9 cellular contexts compared by ENCODE assay signal in genomic region chr16:89200124-89200849, GRCh38. TPM values are rescaled to one million over a fixed set of nuclear protein-coding genes. Genes with fewer than 3 reads are reported as not detected.
A peak's percentile ranks its signal among the peaks of the same experiment; 100 is the strongest.
DNase-seq lines count a peak whose midpoint lies in the region; ATAC-seq, FAIRE-seq and TF ChIP-seq lines count a peak whose summit lies in the region.
"Had no signal": no experiment of that assay in that cellular context is flagged by ENCODE, and none has a peak within 500 bp of the region (broad histone marks: within the 10 kb centered on the region; RNA-seq: fewer than 3 reads in every experiment).

TSS of gene SLC22A31 (minus strand) at chr16:89200537. CDS start at chr16:89200501, 36 bp downstream.

- peak within 1 kb of the TSS; percentile 38 for H3K4me3 Mint-ChIP-seq in activated CD4-positive, alpha-beta T cell treated with anti-CD3 and anti-CD28 coated beads, Interleukin-2, amount 10 ng/mL, durations not matched to agents 7 days and 5 days

- H3K79me2 ChIP-seq in hepatocyte: no peaks in the 10 kb centered on the region
- no peaks in the 10 kb centered on the region for H3K79me2 ChIP-seq in smooth muscle cell (ENCODE audit: low read depth)

- H2AFZ ChIP-seq in hepatocyte (no peak within 1 kb of the TSS), smooth muscle cell (ENCODE audit: low read depth) (no peak within 1 kb of the TSS)

- H3K9ac ChIP-seq in smooth muscle cell (ENCODE audit: low read depth): no peak within 1 kb of the TSS

- no peak within 1 kb of the TSS for H3K27ac ChIP-seq in Panc1 (ENCODE audit: low read length)
- no peak within 1 kb of the TSS for H3K27ac ChIP-seq in hepatocyte
- H3K27ac ChIP-seq in smooth muscle cell (ENCODE audit: low read depth): no peak within 1 kb of the TSS
- H3K27ac ChIP-seq in adrenal gland: no peak within 1 kb of the TSS
- no peak within 1 kb of the TSS for H3K27ac ChIP-seq in substantia nigra (ENCODE audit: low read depth, low read length, poor library complexity, severe bottlenecking)
- H3K27ac ChIP-seq: epithelial cell of prostate had no signal

- intact Hi-C loops in Panc1 (cut with micrococcal nuclease; ENCODE audit: unreplicated experiment) (no loop called here), adrenal gland (cut with DNase I) (no loop called here)

- no peak for ATAC-seq in Panc1

- H3K36me3 ChIP-seq in Panc1 (ENCODE audit: control insufficient read depth, insufficient read depth, low read length): no peaks in the 10 kb centered on the region; the same call in 1 of the 2 replicates
- H3K36me3 ChIP-seq in hepatocyte (replicated peaks; ENCODE audit: insufficient read depth, low read depth): no peaks in the 10 kb centered on the region
- no peaks in the 10 kb centered on the region for H3K36me3 ChIP-seq in smooth muscle cell (ENCODE audit: low read depth)
- no peaks in the 10 kb centered on the region for H3K36me3 ChIP-seq in adrenal gland (replicated peaks in 1 of 2)

- in situ Hi-C loops in Panc1 (cut with HindIII; ENCODE audit: low pct_unique_long_range_greater_than_20kb, low sequenced_read_pairs): no loop called here

- no peak for FAIRE-seq in H54 (lab: Jason Lieb, UNC)

- no peaks in the 10 kb centered on the region for H3F3A ChIP-seq in smooth muscle cell (ENCODE audit: low read depth)

- H3K9me2 ChIP-seq in hepatocyte (replicated peaks; ENCODE audit: insufficient read depth): no peaks in the 10 kb centered on the region

- H3K9me3 ChIP-seq in Panc1 (ENCODE audit: control insufficient read depth, insufficient read depth, low read depth, low read length) (no peaks in the 10 kb centered on the region), hepatocyte (ENCODE audit: low read depth) (no peaks in the 10 kb centered on the region), smooth muscle cell (replicated peaks; ENCODE audit: low read depth) (no peaks in the 10 kb centered on the region), adrenal gland (replicated peaks in 1 of 3) (no peaks in the 10 kb centered on the region)

- CTCF ChIA-PET in activated CD4-positive, alpha-beta T cell treated with anti-CD3 and anti-CD28 coated beads, Interleukin-2, amount 10 ng/mL, durations not matched to agents 7 days and 5 days (lab: Charles Lee): no interaction called here
- CTCF ChIA-PET in Panc1 (lab: Charles Lee): no interaction called here

- POLR2A ChIA-PET in activated CD4-positive, alpha-beta T cell treated with anti-CD3 and anti-CD28 coated beads, Interleukin-2, amount 10 ng/mL, durations not matched to agents 7 days and 5 days (lab: Charles Lee): no interaction called here
- POLR2A ChIA-PET in Panc1 (lab: Charles Lee): no interaction called here

- peaks cover 38% of the 10 kb centered on the region for H3K27me3 Mint-ChIP-seq in activated CD4-positive, alpha-beta T cell treated with anti-CD3 and anti-CD28 coated beads, Interleukin-2, amount 10 ng/mL, durations not matched to agents 7 days and 5 days

- TF ChIP-seq CTCF in Panc1 (IDR thresholded peaks at IDR 0.05) (no peak), hepatocyte (IDR thresholded peaks at IDR 0.05; ENCODE audit: poor library complexity) (no peak), smooth muscle cell (IDR thresholded peaks at IDR 0.05; ENCODE audit: borderline replicate concordance, insufficient read depth, poor library complexity, severe bottlenecking) (no peak), adrenal gland (IDR thresholded peaks at IDR 0.05) (no peak)

- H3K4me1 ChIP-seq in Panc1 (ENCODE audit: control insufficient read depth, insufficient read depth, low read length) (no peaks in the 10 kb centered on the region), hepatocyte (ENCODE audit: insufficient read depth) (no peaks in the 10 kb centered on the region), smooth muscle cell (ENCODE audit: low read depth) (no peaks in the 10 kb centered on the region), adrenal gland (replicated peaks in 1 of 2) (peaks cover 0 to 8% of the 10 kb centered on the region in 2 donors)

- WGBS in hepatocyte (ENCODE audit: low lambda C conversion rate, missing lambda C conversion rate): 24% methylated on average over 25 of the region's 28 CpGs
- 37% methylated on average over 27 of the region's 28 CpGs for WGBS in smooth muscle cell (ENCODE audit: low lambda C conversion rate)
- WGBS in adrenal gland, 4 donors: 13 to 24% (median 22%) methylated on average over 12 to 28 of the region's 28 CpGs

- H3K4me1 Mint-ChIP-seq in activated CD4-positive, alpha-beta T cell treated with anti-CD3 and anti-CD28 coated beads, Interleukin-2, amount 10 ng/mL, durations not matched to agents 7 days and 5 days: peaks cover 14% of the 10 kb centered on the region

- no peaks in the 10 kb centered on the region for H4K20me1 ChIP-seq in hepatocyte (ENCODE audit: insufficient read depth, poor library complexity, severe bottlenecking)
- H4K20me1 ChIP-seq in smooth muscle cell (ENCODE audit: low read depth): no peaks in the 10 kb centered on the region

- DNase-seq in activated CD4-positive, alpha-beta T cell treated with anti-CD3 and anti-CD28 coated beads, Interleukin-2, amount 10 ng/mL, durations not matched to agents 7 days and 5 days: no peak
- DNase-seq in activated CD4-positive, alpha-beta T cell treated with anti-CD3 and anti-CD28 coated beads, Interleukin-2, amount 50 U/mL, for 1 hour: no peak
- DNase-seq in Panc1 (ENCODE audit: low read depth, low spot score) (no peak), hepatocyte (ENCODE audit: low spot score) (peak; percentile 25), smooth muscle cell (lab: John Stamatoyannopoulos, UW; ENCODE audit: unreplicated experiment) (no peak), H54 (ENCODE audit: insufficient read length, low spot score) (no peak), adrenal gland (no peak), substantia nigra (lab: John Stamatoyannopoulos, UW) (no peak)

- peaks cover 3% of the 10 kb centered on the region; the same call in 1 of the 2 replicates for H3K27me3 ChIP-seq in Panc1 (ENCODE audit: control insufficient read depth, insufficient read depth, low read length)
- peaks cover 48% of the 10 kb centered on the region for H3K27me3 ChIP-seq in hepatocyte
- H3K27me3 ChIP-seq in smooth muscle cell (ENCODE audit: low read depth): peaks cover 65% of the 10 kb centered on the region
- peaks cover 36% of the 10 kb centered on the region for H3K27me3 ChIP-seq in adrenal gland

- TF ChIP-seq POLR2A in H54 (IDR thresholded peaks at IDR 0.05; ENCODE audit: low read depth, low read length): no peak
- TF ChIP-seq POLR2A in adrenal gland (IDR thresholded peaks at IDR 0.05): no peak

- peaks cover 3% of the 10 kb centered on the region for H3K36me3 Mint-ChIP-seq in activated CD4-positive, alpha-beta T cell treated with anti-CD3 and anti-CD28 coated beads, Interleukin-2, amount 10 ng/mL, durations not matched to agents 7 days and 5 days (ENCODE audit: low read depth)

- no peaks in the 10 kb centered on the region for H3K9me3 Mint-ChIP-seq in activated CD4-positive, alpha-beta T cell treated with anti-CD3 and anti-CD28 coated beads, Interleukin-2, amount 10 ng/mL, durations not matched to agents 7 days and 5 days

- H3K4me2 ChIP-seq in hepatocyte: peak within 1 kb of the TSS; percentile 85
- peak within 1 kb of the TSS; percentile 78 for H3K4me2 ChIP-seq in smooth muscle cell

- no TSS peak for BruUV-seq in Panc1 (replicated peaks; lab: Mats Ljungman, UMichigan)

- no peak within 1 kb of the TSS for H3K27ac Mint-ChIP-seq in activated CD4-positive, alpha-beta T cell treated with anti-CD3 and anti-CD28 coated beads, Interleukin-2, amount 10 ng/mL, durations not matched to agents 7 days and 5 days

- peak within 1 kb of the TSS; percentile 26 to 39; a peak in 3 of 4 replicates for H3K4me3 ChIP-seq in Panc1 (ENCODE audit: low read depth in 2 of 2, low read length in 2 of 2)
- H3K4me3 ChIP-seq in hepatocyte: no peak within 1 kb of the TSS
- peak within 1 kb of the TSS; percentile 16 for H3K4me3 ChIP-seq in smooth muscle cell
- peak within 1 kb of the TSS in 1 of 4 donors; percentile 56 for H3K4me3 ChIP-seq in adrenal gland

RNA-seq across cellular contexts. Expression of gene SLC22A31, which starts in this region (rescaled TPM):
- 1 to 10 TPM; 1.8 to 2.8 TPM for total RNA-seq in activated CD4-positive, alpha-beta T cell treated with anti-CD3 and anti-CD28 coated beads, Interleukin-2, amount 10 ng/mL, durations not matched to agents 7 days and 5 days
- 4.5 TPM for total RNA-seq in Panc1 (2021; ENCODE audit: unreplicated experiment)
- polyA plus RNA-seq in Panc1 (2012; ENCODE audit: insufficient read length): 4.5 TPM
- 1.6 and 2.2 TPM in 2 replicates for total RNA-seq in hepatocyte
- 1.4 and 12.1 TPM in 2 replicates for polyA plus RNA-seq in hepatocyte
- total RNA-seq in smooth muscle cell: not detected in 2 replicates
- 0.43 TPM in 1 of 2 replicates, not detected in the other for polyA plus RNA-seq in smooth muscle cell
- total RNA-seq in adrenal gland: 1 to 10 TPM in 3 of 8 donors, under 1 TPM in 2, not detected in 3; 0.28 to 3.2 (median 2.0) TPM
- polyA plus RNA-seq in adrenal gland: 1 to 10 TPM in 1 of 3 donors, under 1 TPM in 1, not detected in 1; 0.72 to 2.9 TPM
